1 cellular context compared by ENCODE assay signal in genomic region chr10:118028619-118029018, GRCh38.
TF ChIP-seq lines count a peak whose summit lies in the region.

No MANE protein-coding gene starts in this region.

TF ChIP-seq in GM12878, 131 proteins besides CTCF, POLR2A, EP300 and RAD21 (continued from another document and continues in another):
- TF ChIP-seq MYC (IDR thresholded peaks at IDR 0.05; ENCODE audit: insufficient read depth, insufficient read length, insufficient replicate concordance, low read length, severe bottlenecking) (no peak), CBFB (IDR thresholded peaks at IDR 0.05; ENCODE audit: low read depth) (no peak), ESRRA (IDR thresholded peaks at IDR 0.05; ENCODE audit: low read length) (no peak), HDGF (IDR thresholded peaks at IDR 0.05) (no peak), EGR1 (IDR thresholded peaks at IDR 0.05; ENCODE audit: borderline replicate concordance in 1 of 2, low read depth in 2 of 2, low read length in 2 of 2) (no peak), E4F1 (IDR thresholded peaks at IDR 0.05; ENCODE audit: borderline replicate concordance, partially characterized antibody) (no peak), HCFC1 (IDR thresholded peaks at IDR 0.05; ENCODE audit: low read length) (no peak), NR2F1 (conservative IDR thresholded peaks at IDR 0.05) (peak; percentile 46; the same call in 1 of the 2 replicates), PBX3 (IDR thresholded peaks at IDR 0.05; ENCODE audit: insufficient replicate concordance, low read depth, low read length) (no peak), BCLAF1 (IDR thresholded peaks at IDR 0.05) (no peak), BRCA1 (IDR thresholded peaks at IDR 0.05; ENCODE audit: low read depth, low read length) (no peak), MYB (IDR thresholded peaks at IDR 0.05; ENCODE audit: borderline replicate concordance, low read depth, low read length) (no peak), CHD2 (IDR thresholded peaks at IDR 0.05; ENCODE audit: borderline replicate concordance, low read depth, low read length) (no peak), BMI1 (IDR thresholded peaks at IDR 0.05; ENCODE audit: borderline replicate concordance) (0 out of 2 replicates have a peak, but pooled peaks have one; percentile 21), MLLT1 (IDR thresholded peaks at IDR 0.05) (no peak), RAD51 (IDR thresholded peaks at IDR 0.05) (0 out of 2 replicates have a peak, but pooled peaks have one; percentile 14), NBN (IDR thresholded peaks at IDR 0.05) (peak; percentile 44; the same call in 1 of the 2 replicates), MEF2A (IDR thresholded peaks at IDR 0.05; ENCODE audit: insufficient read depth, low read depth, low read length) (peak; percentile 50; the same call in 1 of the 2 replicates), BCL3 (IDR thresholded peaks at IDR 0.05; ENCODE audit: borderline replicate concordance, insufficient read depth, low read depth, low read length, poor library complexity, severe bottlenecking) (no peak), RFX5 (IDR thresholded peaks at IDR 0.05; ENCODE audit: low read depth, low read length) (no peak), RUNX3 (IDR thresholded peaks at IDR 0.05; ENCODE audit: low read length) (peak; percentile 79), STAT3 (IDR thresholded peaks at IDR 0.05; ENCODE audit: low read depth, low read length) (no peak), ZNF24 (IDR thresholded peaks at IDR 0.05) (peak; percentile 59; the same call in 1 of the 2 replicates), RELA (IDR thresholded peaks at IDR 0.05; ENCODE audit: borderline replicate concordance, partially characterized antibody) (no peak), MEF2B (IDR thresholded peaks at IDR 0.05; ENCODE audit: partially characterized antibody, poor library complexity, severe bottlenecking) (peak; percentile 68), SUZ12 (IDR thresholded peaks at IDR 0.05; ENCODE audit: unreplicated experiment) (no peak), STAT1 (conservative IDR thresholded peaks at IDR 0.05) (no peak), ZNF622 (IDR thresholded peaks at IDR 0.05) (no peak), ZBED1 (IDR thresholded peaks at IDR 0.05; ENCODE audit: borderline replicate concordance) (no peak), ETV6 (conservative IDR thresholded peaks at IDR 0.05 in 1 of 2, IDR thresholded peaks at IDR 0.05 in 1 of 2; ENCODE audit: borderline replicate concordance in 1 of 2, low read depth in 1 of 2) (no peak), NFIC (IDR thresholded peaks at IDR 0.05; ENCODE audit: low read depth, low read length) (peak; percentile 40; the same call in 1 of the 2 replicates), WRNIP1 (IDR thresholded peaks at IDR 0.05; ENCODE audit: borderline replicate concordance, low read depth, low read length) (no peak), BHLHE40 (IDR thresholded peaks at IDR 0.05; ENCODE audit: borderline replicate concordance in 1 of 2, low read depth in 2 of 2, low read length in 1 of 2) (0 out of 4 replicates have a peak, but pooled peaks of 1 of the 2 experiments have one; percentile 26), ZNF207 (IDR thresholded peaks at IDR 0.05; ENCODE audit: borderline replicate concordance) (no peak), TBL1XR1 (IDR thresholded peaks at IDR 0.05; ENCODE audit: low read depth, low read length) (peak; percentile 45; the same call in 1 of the 2 replicates)
- TF ChIP-seq, protein P1, sequence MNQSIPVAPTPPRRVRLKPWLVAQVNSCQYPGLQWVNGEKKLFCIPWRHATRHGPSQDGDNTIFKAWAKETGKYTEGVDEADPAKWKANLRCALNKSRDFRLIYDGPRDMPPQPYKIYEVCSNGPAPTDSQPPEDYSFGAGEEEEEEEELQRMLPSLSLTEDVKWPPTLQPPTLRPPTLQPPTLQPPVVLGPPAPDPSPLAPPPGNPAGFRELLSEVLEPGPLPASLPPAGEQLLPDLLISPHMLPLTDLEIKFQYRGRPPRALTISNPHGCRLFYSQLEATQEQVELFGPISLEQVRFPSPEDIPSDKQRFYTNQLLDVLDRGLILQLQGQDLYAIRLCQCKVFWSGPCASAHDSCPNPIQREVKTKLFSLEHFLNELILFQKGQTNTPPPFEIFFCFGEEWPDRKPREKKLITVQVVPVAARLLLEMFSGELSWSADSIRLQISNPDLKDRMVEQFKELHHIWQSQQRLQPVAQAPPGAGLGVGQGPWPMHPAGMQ (IDR thresholded peaks at IDR 0.05; ENCODE audit: borderline replicate concordance) = no peak
- TF ChIP-seq, protein P2, sequence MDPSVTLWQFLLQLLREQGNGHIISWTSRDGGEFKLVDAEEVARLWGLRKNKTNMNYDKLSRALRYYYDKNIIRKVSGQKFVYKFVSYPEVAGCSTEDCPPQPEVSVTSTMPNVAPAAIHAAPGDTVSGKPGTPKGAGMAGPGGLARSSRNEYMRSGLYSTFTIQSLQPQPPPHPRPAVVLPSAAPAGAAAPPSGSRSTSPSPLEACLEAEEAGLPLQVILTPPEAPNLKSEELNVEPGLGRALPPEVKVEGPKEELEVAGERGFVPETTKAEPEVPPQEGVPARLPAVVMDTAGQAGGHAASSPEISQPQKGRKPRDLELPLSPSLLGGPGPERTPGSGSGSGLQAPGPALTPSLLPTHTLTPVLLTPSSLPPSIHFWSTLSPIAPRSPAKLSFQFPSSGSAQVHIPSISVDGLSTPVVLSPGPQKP (IDR thresholded peaks at IDR 0.05; ENCODE audit: low read depth, low read length) = no peak
- TF ChIP-seq, protein P3, sequence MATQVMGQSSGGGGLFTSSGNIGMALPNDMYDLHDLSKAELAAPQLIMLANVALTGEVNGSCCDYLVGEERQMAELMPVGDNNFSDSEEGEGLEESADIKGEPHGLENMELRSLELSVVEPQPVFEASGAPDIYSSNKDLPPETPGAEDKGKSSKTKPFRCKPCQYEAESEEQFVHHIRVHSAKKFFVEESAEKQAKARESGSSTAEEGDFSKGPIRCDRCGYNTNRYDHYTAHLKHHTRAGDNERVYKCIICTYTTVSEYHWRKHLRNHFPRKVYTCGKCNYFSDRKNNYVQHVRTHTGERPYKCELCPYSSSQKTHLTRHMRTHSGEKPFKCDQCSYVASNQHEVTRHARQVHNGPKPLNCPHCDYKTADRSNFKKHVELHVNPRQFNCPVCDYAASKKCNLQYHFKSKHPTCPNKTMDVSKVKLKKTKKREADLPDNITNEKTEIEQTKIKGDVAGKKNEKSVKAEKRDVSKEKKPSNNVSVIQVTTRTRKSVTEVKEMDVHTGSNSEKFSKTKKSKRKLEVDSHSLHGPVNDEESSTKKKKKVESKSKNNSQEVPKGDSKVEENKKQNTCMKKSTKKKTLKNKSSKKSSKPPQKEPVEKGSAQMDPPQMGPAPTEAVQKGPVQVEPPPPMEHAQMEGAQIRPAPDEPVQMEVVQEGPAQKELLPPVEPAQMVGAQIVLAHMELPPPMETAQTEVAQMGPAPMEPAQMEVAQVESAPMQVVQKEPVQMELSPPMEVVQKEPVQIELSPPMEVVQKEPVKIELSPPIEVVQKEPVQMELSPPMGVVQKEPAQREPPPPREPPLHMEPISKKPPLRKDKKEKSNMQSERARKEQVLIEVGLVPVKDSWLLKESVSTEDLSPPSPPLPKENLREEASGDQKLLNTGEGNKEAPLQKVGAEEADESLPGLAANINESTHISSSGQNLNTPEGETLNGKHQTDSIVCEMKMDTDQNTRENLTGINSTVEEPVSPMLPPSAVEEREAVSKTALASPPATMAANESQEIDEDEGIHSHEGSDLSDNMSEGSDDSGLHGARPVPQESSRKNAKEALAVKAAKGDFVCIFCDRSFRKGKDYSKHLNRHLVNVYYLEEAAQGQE (IDR thresholded peaks at IDR 0.05; ENCODE audit: low read depth, low read length) = no peak
- TF ChIP-seq, protein P4, sequence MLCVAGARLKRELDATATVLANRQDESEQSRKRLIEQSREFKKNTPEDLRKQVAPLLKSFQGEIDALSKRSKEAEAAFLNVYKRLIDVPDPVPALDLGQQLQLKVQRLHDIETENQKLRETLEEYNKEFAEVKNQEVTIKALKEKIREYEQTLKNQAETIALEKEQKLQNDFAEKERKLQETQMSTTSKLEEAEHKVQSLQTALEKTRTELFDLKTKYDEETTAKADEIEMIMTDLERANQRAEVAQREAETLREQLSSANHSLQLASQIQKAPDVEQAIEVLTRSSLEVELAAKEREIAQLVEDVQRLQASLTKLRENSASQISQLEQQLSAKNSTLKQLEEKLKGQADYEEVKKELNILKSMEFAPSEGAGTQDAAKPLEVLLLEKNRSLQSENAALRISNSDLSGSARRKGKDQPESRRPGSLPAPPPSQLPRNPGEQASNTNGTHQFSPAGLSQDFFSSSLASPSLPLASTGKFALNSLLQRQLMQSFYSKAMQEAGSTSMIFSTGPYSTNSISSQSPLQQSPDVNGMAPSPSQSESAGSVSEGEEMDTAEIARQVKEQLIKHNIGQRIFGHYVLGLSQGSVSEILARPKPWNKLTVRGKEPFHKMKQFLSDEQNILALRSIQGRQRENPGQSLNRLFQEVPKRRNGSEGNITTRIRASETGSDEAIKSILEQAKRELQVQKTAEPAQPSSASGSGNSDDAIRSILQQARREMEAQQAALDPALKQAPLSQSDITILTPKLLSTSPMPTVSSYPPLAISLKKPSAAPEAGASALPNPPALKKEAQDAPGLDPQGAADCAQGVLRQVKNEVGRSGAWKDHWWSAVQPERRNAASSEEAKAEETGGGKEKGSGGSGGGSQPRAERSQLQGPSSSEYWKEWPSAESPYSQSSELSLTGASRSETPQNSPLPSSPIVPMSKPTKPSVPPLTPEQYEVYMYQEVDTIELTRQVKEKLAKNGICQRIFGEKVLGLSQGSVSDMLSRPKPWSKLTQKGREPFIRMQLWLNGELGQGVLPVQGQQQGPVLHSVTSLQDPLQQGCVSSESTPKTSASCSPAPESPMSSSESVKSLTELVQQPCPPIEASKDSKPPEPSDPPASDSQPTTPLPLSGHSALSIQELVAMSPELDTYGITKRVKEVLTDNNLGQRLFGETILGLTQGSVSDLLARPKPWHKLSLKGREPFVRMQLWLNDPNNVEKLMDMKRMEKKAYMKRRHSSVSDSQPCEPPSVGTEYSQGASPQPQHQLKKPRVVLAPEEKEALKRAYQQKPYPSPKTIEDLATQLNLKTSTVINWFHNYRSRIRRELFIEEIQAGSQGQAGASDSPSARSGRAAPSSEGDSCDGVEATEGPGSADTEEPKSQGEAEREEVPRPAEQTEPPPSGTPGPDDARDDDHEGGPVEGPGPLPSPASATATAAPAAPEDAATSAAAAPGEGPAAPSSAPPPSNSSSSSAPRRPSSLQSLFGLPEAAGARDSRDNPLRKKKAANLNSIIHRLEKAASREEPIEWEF (IDR thresholded peaks at IDR 0.05; ENCODE audit: insufficient replicate concordance, low read depth, low read length) = no peak
